In genomic region chr10:123703195-123703790, GRCh38 we compare ENCODE assay signal across 25 cellular contexts. TPM values are rescaled to one million over a fixed set of nuclear protein-coding genes. Genes with fewer than 3 reads are reported as not detected.
"Had no signal": no experiment of that assay in that cellular context is flagged by ENCODE, and none has a peak within 500 bp of the region (broad histone marks: within the 10 kb centered on the region; RNA-seq: fewer than 3 reads in every experiment).

No MANE protein-coding gene starts in this region.

- FAIRE-seq: frontal cortex, keratinocyte, pancreas, small intestine had no signal

- ATAC-seq: activated CD8-positive, alpha-beta T cell treated with anti-CD3 and anti-CD28 coated beads for 36 hours; activated naive CD8-positive, alpha-beta T cell treated with anti-CD3 and anti-CD28 coated beads, Interleukin-2, amount 50 U/mL, for 24 hours; activated T-cell treated with anti-CD3 and anti-CD28 coated beads, Interleukin-2, amount 50 U/mL, for 4 hours; naive thymus-derived CD4-positive, alpha-beta T cell; pancreas; stimulated activated effector memory CD8-positive, alpha-beta T cell treated with anti-CD3 and anti-CD28 coated beads, Interleukin-12 subunit alpha, Interleukin-12 subunit beta, amount 100 ng/mL, for 72 hours had no signal

- DNase-seq: activated B cell treated with CpG ODN at 0.5 μM for 24 hours; activated CD4-positive, alpha-beta T cell treated with anti-CD3 and anti-CD28 coated beads, Interleukin-2, amount 50 U/mL, for 1 hour; activated CD8-positive, alpha-beta T cell treated with anti-CD3 and anti-CD28 coated beads for 36 hours; activated naive CD8-positive, alpha-beta T cell treated with anti-CD3 and anti-CD28 coated beads, Interleukin-2, amount 50 U/mL, for 24 hours; activated T-cell treated with anti-CD3 and anti-CD28 coated beads, Interleukin-2, amount 50 U/mL, for 4 hours; amygdala; caudate nucleus; naive thymus-derived CD4-positive, alpha-beta T cell; nucleus accumbens; pancreas; retina; sigmoid colon; small intestine; stimulated activated CD4-positive, alpha-beta T cell treated with anti-CD3 and anti-CD28 coated beads, Interleukin-4, amount 100 ng/mL, for 24 hours; uterus had no signal

- H3K27ac ChIP-seq: pancreas, prostate gland, sigmoid colon, thoracic aorta, uterus had no signal

- H3K36me3 ChIP-seq: pancreas, prostate gland, thoracic aorta, uterus had no signal

- H3K9me3 ChIP-seq: pancreas, prostate gland, sigmoid colon, thoracic aorta, uterus had no signal

- H3K4me1 ChIP-seq: pancreas, prostate gland, sigmoid colon, uterus had no signal

- H3K27me3 ChIP-seq: pancreas, sigmoid colon, uterus had no signal

- H3K4me3 ChIP-seq: pancreas, prostate gland, sigmoid colon, thoracic aorta, uterus had no signal

RNA-seq across cellular contexts. Expression of gene GPR26, which starts 37.1 kb away (rescaled TPM):
- total RNA-seq: activated B cell treated with CpG ODN at 0.5 μM for 24 hours; activated CD8-positive, alpha-beta T cell treated with anti-CD3 and anti-CD28 coated beads for 36 hours; activated T-cell treated with anti-CD3 and anti-CD28 coated beads, Interleukin-2, amount 50 U/mL, for 4 hours; activated T-helper 2 cell treated with anti-CD3 and anti-CD28 coated beads, Interferon-gamma antibody, Interleukin-2, Interleukin-4, amounts not matched to agents 10 μg/mL and 5 μg/mL and 100 μg/mL, durations not matched to agents 14 hours and 24 hours and 36 hours; chondrocyte; lower leg skin; mesothelial cell of epicardium; naive thymus-derived CD4-positive, alpha-beta T cell; pancreas; sigmoid colon; subcutaneous adipose tissue; thoracic aorta; uterus had no signal
- polyA plus RNA-seq: keratinocyte; naive thymus-derived CD4-positive, alpha-beta T cell; pancreas; sigmoid colon; small intestine had no signal
